ENCODE assay signal across 1 cellular context in genomic region chr16:17282247-17282646, GRCh38.
TF ChIP-seq lines count a peak whose summit lies in the region.

No MANE protein-coding gene starts in this region.

TF ChIP-seq in GM12878, 131 proteins besides CTCF, POLR2A, EP300 and RAD21 (continued from another document):
- no peak for TF ChIP-seq E2F8 (IDR thresholded peaks at IDR 0.05; ENCODE audit: low read depth, partially characterized antibody)
- TF ChIP-seq GATAD2B (conservative IDR thresholded peaks at IDR 0.05; ENCODE audit: low read depth) = no peak
- TF ChIP-seq MEF2A (IDR thresholded peaks at IDR 0.05; ENCODE audit: insufficient read depth, low read depth, low read length) = peak; percentile 93
- TF ChIP-seq RELA (IDR thresholded peaks at IDR 0.05; ENCODE audit: borderline replicate concordance, partially characterized antibody) = no peak
- TF ChIP-seq HCFC1 (IDR thresholded peaks at IDR 0.05; ENCODE audit: low read length) = no peak
- no peak for TF ChIP-seq ASH2L (IDR thresholded peaks at IDR 0.05; ENCODE audit: borderline replicate concordance, low read depth)
- TF ChIP-seq USF2 (IDR thresholded peaks at IDR 0.05; ENCODE audit: borderline replicate concordance, low read depth, low read length) = no peak
- peak; percentile 91 for TF ChIP-seq RUNX3 (IDR thresholded peaks at IDR 0.05; ENCODE audit: low read length)
- TF ChIP-seq EGR1 (IDR thresholded peaks at IDR 0.05; ENCODE audit: borderline replicate concordance in 1 of 2, low read depth in 2 of 2, low read length in 2 of 2) = no peak
- TF ChIP-seq CREM (IDR thresholded peaks at IDR 0.05; ENCODE audit: low read depth) = peak; percentile 48; the same call in 1 of the 2 replicates
- no peak for TF ChIP-seq PBX3 (IDR thresholded peaks at IDR 0.05; ENCODE audit: insufficient replicate concordance, low read depth, low read length)
- no peak for TF ChIP-seq WRNIP1 (IDR thresholded peaks at IDR 0.05; ENCODE audit: borderline replicate concordance, low read depth, low read length)
- no peak for TF ChIP-seq JUNB (IDR thresholded peaks at IDR 0.05)
- no peak for TF ChIP-seq HDGF (IDR thresholded peaks at IDR 0.05)
- TF ChIP-seq ATF2 (IDR thresholded peaks at IDR 0.05; ENCODE audit: low read length) = no peak; the same call in 1 of the 2 replicates
- TF ChIP-seq ZNF622 (IDR thresholded peaks at IDR 0.05) = no peak
- no peak for TF ChIP-seq CBX5 (IDR thresholded peaks at IDR 0.05; ENCODE audit: low read depth)
- TF ChIP-seq KAT2A (conservative IDR thresholded peaks at IDR 0.05; ENCODE audit: control insufficient read depth, low read depth, low read length) = no peak
- no peak for TF ChIP-seq PRDM15 (CRISPR knock-in tag; IDR thresholded peaks at IDR 0.05)
- no peak for TF ChIP-seq ZNF384 (IDR thresholded peaks at IDR 0.05; ENCODE audit: borderline replicate concordance, low read depth, low read length)
- TF ChIP-seq NKRF (conservative IDR thresholded peaks at IDR 0.05) = no peak
- TF ChIP-seq MAX (IDR thresholded peaks at IDR 0.05; ENCODE audit: low read depth, low read length) = no peak
- no peak for TF ChIP-seq ZNF217 (IDR thresholded peaks at IDR 0.05)
- TF ChIP-seq ETV6 (conservative IDR thresholded peaks at IDR 0.05 in 1 of 2, IDR thresholded peaks at IDR 0.05 in 1 of 2; ENCODE audit: borderline replicate concordance in 1 of 2, low read depth in 1 of 2) = no peak
- no peak for TF ChIP-seq BACH1 (IDR thresholded peaks at IDR 0.05; ENCODE audit: borderline replicate concordance)
- TF ChIP-seq ZBTB40 (IDR thresholded peaks at IDR 0.05; ENCODE audit: borderline replicate concordance) = no peak
- no peak for TF ChIP-seq NFXL1 (IDR thresholded peaks at IDR 0.05; ENCODE audit: borderline replicate concordance)
- no peak for TF ChIP-seq BCL3 (IDR thresholded peaks at IDR 0.05; ENCODE audit: borderline replicate concordance, insufficient read depth, low read depth, low read length, poor library complexity, severe bottlenecking)
- TF ChIP-seq MLLT1 (IDR thresholded peaks at IDR 0.05) = no peak
